Comparison of ENCODE assay signal across 6 cellular contexts in genomic region chr10:88461426-88461825, GRCh38.
"Had no signal": no experiment of that assay in that cellular context is flagged by ENCODE, and none has a peak within 500 bp of the region (broad histone marks: within the 10 kb centered on the region; RNA-seq: fewer than 3 reads in every experiment).

No MANE protein-coding gene starts in this region.

- H3K9me3 Mint-ChIP-seq: GM23338, H9 had no signal

- H3K4me3 Mint-ChIP-seq: GM23338, H9 had no signal

- H2AFZ ChIP-seq: GM23338 had no signal

- H3K4me3 ChIP-seq: GM23338, K562 had no signal

- H3K4me1 Mint-ChIP-seq: GM23338 had no signal

- H3K27ac Mint-ChIP-seq: GM23338, H9 had no signal

- ATAC-seq: GM23338, K562 had no signal

- H3K4me2 ChIP-seq: GM23338 had no signal

- DNase-seq: H9, HCEC 1CT, IMR-90, KG1 had no signal
